Comparison of ENCODE assay signal across 7 cellular contexts in the genomic region with DNA sequence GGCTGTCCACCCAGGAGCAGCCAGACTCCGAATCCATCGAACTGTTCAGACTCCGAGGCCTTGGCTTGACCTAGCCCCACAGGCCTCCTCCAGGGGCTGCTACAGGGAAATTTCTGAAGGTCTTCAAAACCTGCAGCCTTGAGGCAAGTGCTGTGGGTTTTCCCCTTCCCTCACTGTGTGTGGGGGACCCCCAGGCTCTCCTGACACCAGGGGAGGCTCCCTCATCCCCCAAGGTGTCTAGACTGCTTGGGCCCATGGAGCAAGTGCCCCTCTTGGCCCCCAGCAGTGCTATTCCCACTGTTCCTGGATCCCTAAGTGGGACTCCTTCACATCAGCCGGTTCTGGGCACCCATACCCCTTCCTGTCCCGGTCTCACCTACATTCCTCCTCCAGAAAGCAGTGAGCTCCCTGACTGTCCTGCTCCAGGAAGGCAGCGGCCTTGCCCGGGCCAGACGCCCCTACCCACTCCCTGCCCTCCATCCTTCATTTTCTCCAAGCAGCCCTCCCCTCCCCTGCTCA. TPM values are rescaled to one million over a fixed set of nuclear protein-coding genes. Genes with fewer than 3 reads are reported as not detected.
A peak's percentile ranks its signal among the peaks of the same experiment; 100 is the strongest.
DNase-seq lines count a peak whose midpoint lies in the region; ATAC-seq lines count a peak whose summit lies in the region.

No MANE protein-coding gene starts in this region.

- intact Hi-C loops in left colon (cut with DNase I, micrococcal nuclease), result no loop called here

- H3K36me3 ChIP-seq in adipocyte (ENCODE audit: control insufficient read depth, insufficient read depth, low read length, severe bottlenecking) (no peaks in the 10 kb centered on the region), subcutaneous abdominal adipose tissue (ENCODE audit: control insufficient read depth in 5 of 5, insufficient read depth in 5 of 5, low read length in 5 of 5) (peaks cover 0 to 6% (median 0%) of the 10 kb centered on the region in 5 donors)

- H3K9me3 ChIP-seq in adipocyte (ENCODE audit: control insufficient read depth, low read length), result no peaks in the 10 kb centered on the region
- H3K9me3 ChIP-seq in subcutaneous abdominal adipose tissue (ENCODE audit: control insufficient read depth in 5 of 5, low read length in 5 of 5), result no peaks in the 10 kb centered on the region

- H3K27ac ChIP-seq in subcutaneous abdominal adipose tissue (ENCODE audit: low read depth, low read length), result peak overlapping the region; percentile 37

- H3K9ac ChIP-seq in adipocyte (ENCODE audit: low read length), result peak overlapping the region; percentile 84
- H3K9ac ChIP-seq in subcutaneous abdominal adipose tissue (ENCODE audit: low read length in 5 of 5), result peak overlapping the region; percentile 16 to 87 (median 74)

- H3K4me1 ChIP-seq in adipocyte (ENCODE audit: control insufficient read depth, insufficient read depth, low read length) (peaks cover 19% of the 10 kb centered on the region), subcutaneous abdominal adipose tissue (ENCODE audit: control insufficient read depth in 5 of 5, insufficient read depth in 5 of 5, low read length in 5 of 5) (peaks cover 2 to 53% (median 36%) of the 10 kb centered on the region in 5 donors)

- H3K4me3 ChIP-seq in adipocyte (ENCODE audit: low read length) (peak overlapping the region; percentile 82), subcutaneous abdominal adipose tissue (ENCODE audit: low read depth in 1 of 5, low read length in 5 of 5) (peak overlapping the region; percentile 62 to 75 (median 70))

- DNase-seq in adipocyte (ENCODE audit: low read depth) (no peak), left colon (no peak), NCI-H1417 (lab: John Stamatoyannopoulos, UW) (no peak)

- H3K27me3 ChIP-seq in adipocyte (replicated peaks; ENCODE audit: control insufficient read depth, insufficient read depth, low read length) (no peaks in the 10 kb centered on the region), subcutaneous abdominal adipose tissue (ENCODE audit: control insufficient read depth in 5 of 5, insufficient read depth in 4 of 5, low read length in 5 of 5) (no peaks in the 10 kb centered on the region)

- ATAC-seq in HG03159 (IDR thresholded peaks at IDR 0.05; ENCODE audit: unreplicated experiment) (peak; percentile 10), left colon (peak; percentile 2), HG03097 (IDR thresholded peaks at IDR 0.05; ENCODE audit: low FRiP score, unreplicated experiment) (no peak), GM21390 (IDR thresholded peaks at IDR 0.05; ENCODE audit: unreplicated experiment) (no peak)

RNA-seq across cellular contexts. Expression of gene PAQR7, which starts 0.8 kb away (rescaled TPM):
- total RNA-seq in left colon, result 1 to 10 TPM; 2.3 to 3.3 TPM

RNA-seq across cellular contexts. Expression of gene AUNIP, which starts 15.4 kb away (rescaled TPM):
- under 1 TPM in 1 of 2 donors, not detected in 1; 0.98 TPM for total RNA-seq in left colon

RNA-seq across cellular contexts. Expression of gene STMN1, which starts 31.5 kb away (rescaled TPM):
- total RNA-seq in left colon, result 10 to 100 TPM; 27.8 to 52.6 TPM

RNA-seq across cellular contexts. Expression of gene MTFR1L, which starts 54.9 kb away (rescaled TPM):
- total RNA-seq in left colon, result 10 to 100 TPM; 42.1 to 59.4 TPM

Comparison
In these comparisons a context has a peak if more than half of its experiments do, and no peak if none do; other contexts are left out.
1. ATAC-seq: peak in HG03159 (single experiment) and left colon (single experiment); none in HG03097 (single experiment) and GM21390 (single experiment).